ENCODE assay signal across 22 cellular contexts in genomic region chr3:35670408-35670807, GRCh38. TPM values are rescaled to one million over a fixed set of nuclear protein-coding genes. Genes with fewer than 3 reads are reported as not detected.
"Had no signal": no experiment of that assay in that cellular context is flagged by ENCODE, and none has a peak within 500 bp of the region (broad histone marks: within the 10 kb centered on the region; RNA-seq: fewer than 3 reads in every experiment).

No MANE protein-coding gene starts in this region.

- H3K27me3 Mint-ChIP-seq: activated CD8-positive, alpha-beta T cell treated with anti-CD3 and anti-CD28 coated beads for 36 hours; dendritic cell treated with granulocyte-macrophage colony-stimulating factor and Interleukin-4, amounts not matched to agents 40 ng/mL and 50 ng/mL, for 4 days; effector memory CD8-positive, alpha-beta T cell; naive B cell; stimulated activated naive CD8-positive, alpha-beta T cell treated with anti-CD3 and anti-CD28 coated beads, Interleukin-15, Interleukin-2, amounts not matched to agents 100 ng/mL and 50 ng/mL, for 24 hours; T-helper 17 cell had no signal

- H3K27ac ChIP-seq: adrenal gland, foreskin keratinocyte, heart right ventricle, pancreas, skin epidermis, uterus had no signal

- H3K36me3 Mint-ChIP-seq: activated naive CD4-positive, alpha-beta T cell treated with anti-CD3 and anti-CD28 coated beads, Interleukin-2, amount 50 U/mL, for 24 hours; naive B cell; WTC11 had no signal

- H3K4me3 Mint-ChIP-seq: activated CD8-positive, alpha-beta T cell treated with anti-CD3 and anti-CD28 coated beads for 36 hours; activated naive CD4-positive, alpha-beta T cell treated with anti-CD3 and anti-CD28 coated beads, Interleukin-2, amount 50 U/mL, for 24 hours; activated T-cell treated with anti-CD3 and anti-CD28 coated beads, Interleukin-2, amount 50 U/mL, for 4 hours; dendritic cell treated with granulocyte-macrophage colony-stimulating factor and Interleukin-4, amounts not matched to agents 40 ng/mL and 50 ng/mL, for 4 days; effector memory CD8-positive, alpha-beta T cell; naive B cell; stimulated activated naive CD8-positive, alpha-beta T cell treated with anti-CD3 and anti-CD28 coated beads, Interleukin-15, Interleukin-2, amounts not matched to agents 100 ng/mL and 50 ng/mL, for 24 hours; T-helper 17 cell; WTC11 had no signal

- DNase-seq: activated CD4-positive, alpha-beta T cell treated with anti-CD3 and anti-CD28 coated beads for 48 hours; activated CD8-positive, alpha-beta T cell treated with anti-CD3 and anti-CD28 coated beads for 36 hours; activated effector memory CD4-positive, alpha-beta T cell treated with anti-CD3 and anti-CD28 coated beads, Interleukin-2, amount 50 U/mL, for 16 hours; activated T-cell treated with anti-CD3 and anti-CD28 coated beads, Interleukin-2, amount 50 U/mL, for 4 hours; adrenal gland; central memory CD4-positive, alpha-beta T cell; effector memory CD8-positive, alpha-beta T cell; foreskin keratinocyte; heart right ventricle; naive B cell; pancreas; retina; stimulated activated CD4-positive, alpha-beta T cell treated with anti-CD3 and anti-CD28 coated beads, Interleukin-4, amount 100 ng/mL, for 4 hours; stimulated activated CD8-positive, alpha-beta memory T cell treated with anti-CD3 and anti-CD28 coated beads, Interleukin-4, amount 100 ng/mL, for 48 hours; T-helper 17 cell; uterus had no signal

- H3K4me1 Mint-ChIP-seq: activated naive CD4-positive, alpha-beta T cell treated with anti-CD3 and anti-CD28 coated beads, Interleukin-2, amount 50 U/mL, for 24 hours; T-helper 17 cell; WTC11 had no signal

- H3K9me3 ChIP-seq: adrenal gland, heart right ventricle, pancreas, uterus had no signal

- H3K27me3 ChIP-seq: adrenal gland, foreskin keratinocyte, heart right ventricle, pancreas, uterus had no signal

- H3K27ac Mint-ChIP-seq: activated CD8-positive, alpha-beta T cell treated with anti-CD3 and anti-CD28 coated beads for 36 hours; activated naive CD4-positive, alpha-beta T cell treated with anti-CD3 and anti-CD28 coated beads, Interleukin-2, amount 50 U/mL, for 24 hours; dendritic cell treated with granulocyte-macrophage colony-stimulating factor and Interleukin-4, amounts not matched to agents 40 ng/mL and 50 ng/mL, for 4 days; effector memory CD8-positive, alpha-beta T cell; stimulated activated naive CD8-positive, alpha-beta T cell treated with anti-CD3 and anti-CD28 coated beads, Interleukin-15, Interleukin-2, amounts not matched to agents 100 ng/mL and 50 ng/mL, for 24 hours; T-helper 17 cell; WTC11 had no signal

- ATAC-seq: activated CD8-positive, alpha-beta T cell treated with anti-CD3 and anti-CD28 coated beads for 36 hours; activated T-cell treated with anti-CD3 and anti-CD28 coated beads, Interleukin-2, amount 50 U/mL, for 4 hours; effector memory CD8-positive, alpha-beta T cell; foreskin keratinocyte; heart right ventricle; pancreas; T-helper 17 cell; WTC11 had no signal

- H3K9me3 Mint-ChIP-seq: activated CD8-positive, alpha-beta T cell treated with anti-CD3 and anti-CD28 coated beads for 36 hours; activated naive CD4-positive, alpha-beta T cell treated with anti-CD3 and anti-CD28 coated beads, Interleukin-2, amount 50 U/mL, for 24 hours; activated T-cell treated with anti-CD3 and anti-CD28 coated beads, Interleukin-2, amount 50 U/mL, for 4 hours; stimulated activated naive CD8-positive, alpha-beta T cell treated with anti-CD3 and anti-CD28 coated beads, Interleukin-15, Interleukin-2, amounts not matched to agents 100 ng/mL and 50 ng/mL, for 24 hours; WTC11 had no signal

- H3K4me1 ChIP-seq: adrenal gland, foreskin keratinocyte, pancreas, uterus had no signal

- H3K36me3 ChIP-seq: adrenal gland, heart right ventricle, pancreas, uterus had no signal

- H3K4me3 ChIP-seq: adrenal gland, heart right ventricle, pancreas, skin epidermis, uterus had no signal

RNA-seq across cellular contexts. Expression of gene ARPP21, which starts 31.1 kb away (rescaled TPM):
- total RNA-seq: activated CD8-positive, alpha-beta T cell treated with anti-CD3 and anti-CD28 coated beads for 36 hours; activated T-cell treated with anti-CD3 and anti-CD28 coated beads, Interleukin-2, amount 50 U/mL, for 4 hours; adrenal gland; foreskin keratinocyte; heart right ventricle; lung microvascular endothelial cell; T-helper 17 cell; WTC11 had no signal
- polyA plus RNA-seq: foreskin keratinocyte had no signal
